1 cellular context compared by ENCODE assay signal in genomic region chr3:49871536-49872157, GRCh38.
TF ChIP-seq lines count a peak whose summit lies in the region.

No MANE protein-coding gene starts in this region.

TF ChIP-seq in HepG2, 621 proteins besides CTCF, POLR2A, EP300 and RAD21 (continues in another document):
- TF ChIP-seq ZNF280B (CRISPR knock-in tag; IDR thresholded peaks at IDR 0.05; ENCODE audit: borderline replicate concordance) (no peak), FOXP4 (CRISPR knock-in tag; IDR thresholded peaks at IDR 0.05) (no peak), CBFB (CRISPR knock-in tag; IDR thresholded peaks at IDR 0.05) (no peak), SNAPC5 (CRISPR knock-in tag; IDR thresholded peaks at IDR 0.05; ENCODE audit: borderline replicate concordance) (no peak), SRSF1 (optimal IDR thresholded peaks at IDR 0.05; ENCODE audit: low read depth, low read length) (no peak), GMEB1 (CRISPR knock-in tag; IDR thresholded peaks at IDR 0.05; ENCODE audit: borderline replicate concordance) (no peak), ZFY (CRISPR knock-in tag; IDR thresholded peaks at IDR 0.05) (0 out of 2 replicates have a peak, but pooled peaks have one; percentile 23), NRL (CRISPR knock-in tag; IDR thresholded peaks at IDR 0.05; ENCODE audit: borderline replicate concordance) (no peak), LCORL (IDR thresholded peaks at IDR 0.05) (no peak), LCORL (CRISPR knock-in tag; IDR thresholded peaks at IDR 0.05) (no peak), TBX3 (IDR thresholded peaks at IDR 0.05; ENCODE audit: borderline replicate concordance) (no peak), MTA1 (CRISPR knock-in tag; IDR thresholded peaks at IDR 0.05; ENCODE audit: borderline replicate concordance) (no peak), ZSCAN9 (CRISPR knock-in tag; IDR thresholded peaks at IDR 0.05; ENCODE audit: borderline replicate concordance) (no peak), ELF4 (CRISPR knock-in tag; IDR thresholded peaks at IDR 0.05; ENCODE audit: borderline replicate concordance) (no peak), ZHX2 (IDR thresholded peaks at IDR 0.05; ENCODE audit: low read depth) (no peak), ZHX2 (CRISPR knock-in tag; IDR thresholded peaks at IDR 0.05; ENCODE audit: borderline replicate concordance) (no peak), EZH2 (conservative IDR thresholded peaks at IDR 0.05; ENCODE audit: low read depth, low read length) (no peak), PBX3 (CRISPR knock-in tag; IDR thresholded peaks at IDR 0.05; ENCODE audit: borderline replicate concordance) (no peak), HOXD1 (CRISPR knock-in tag; IDR thresholded peaks at IDR 0.05) (no peak), ARNT2 (CRISPR knock-in tag; IDR thresholded peaks at IDR 0.05; ENCODE audit: low read depth) (no peak), MAX (IDR thresholded peaks at IDR 0.05) (peak; percentile 61), JDP2 (CRISPR knock-in tag; IDR thresholded peaks at IDR 0.05; ENCODE audit: borderline replicate concordance) (no peak), HMGXB3 (CRISPR knock-in tag; IDR thresholded peaks at IDR 0.05; ENCODE audit: borderline replicate concordance) (no peak), ZNF451 (CRISPR knock-in tag; IDR thresholded peaks at IDR 0.05) (no peak), SALL1 (CRISPR knock-in tag; IDR thresholded peaks at IDR 0.05) (peak; percentile 41; the same call in 1 of the 2 replicates), NCOA1 (CRISPR knock-in tag; IDR thresholded peaks at IDR 0.05) (no peak), ZSCAN31 (CRISPR knock-in tag; IDR thresholded peaks at IDR 0.05; ENCODE audit: low read depth) (no peak), ZUFSP (CRISPR knock-in tag; IDR thresholded peaks at IDR 0.05; ENCODE audit: borderline replicate concordance) (no peak), POLR2AphosphoS5 (IDR thresholded peaks at IDR 0.05; ENCODE audit: low read depth, low read length) (no peak), MNT (IDR thresholded peaks at IDR 0.05) (peak; percentile 99), ZNF639 (CRISPR knock-in tag; conservative IDR thresholded peaks at IDR 0.05) (no peak), ZNF550 (CRISPR knock-in tag; IDR thresholded peaks at IDR 0.05; ENCODE audit: borderline replicate concordance) (no peak), RARG (CRISPR knock-in tag; IDR thresholded peaks at IDR 0.05; ENCODE audit: low read depth) (no peak), ZNF496 (CRISPR knock-in tag; IDR thresholded peaks at IDR 0.05; ENCODE audit: insufficient replicate concordance) (no peak), ZNF460 (CRISPR knock-in tag; IDR thresholded peaks at IDR 0.05; ENCODE audit: borderline replicate concordance) (no peak), ZBTB3 (CRISPR knock-in tag; IDR thresholded peaks at IDR 0.05; ENCODE audit: borderline replicate concordance, low read depth) (no peak), FIP1L1 (IDR thresholded peaks at IDR 0.05; ENCODE audit: borderline replicate concordance, insufficient read depth, low read depth, low read length) (no peak)
